Comparison of ENCODE assay signal across 30 cellular contexts in the genomic region with DNA sequence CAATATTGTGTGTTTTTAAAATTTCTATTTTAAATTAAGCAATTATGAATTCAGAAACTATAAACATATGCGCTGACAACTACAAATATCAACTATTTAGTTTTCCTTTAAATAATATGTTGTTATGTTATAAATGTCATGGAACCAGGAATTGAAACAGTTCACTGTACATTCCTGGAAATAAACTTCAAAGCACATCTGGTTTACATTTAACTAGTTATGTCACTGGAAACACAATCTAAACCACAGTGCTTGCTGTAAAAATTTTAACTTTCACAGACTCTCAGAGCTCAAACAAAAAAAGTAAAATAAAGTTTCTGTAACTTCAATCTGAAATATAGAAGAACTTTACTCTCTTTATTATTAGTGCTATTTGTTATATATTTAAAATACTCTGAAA.
DNase-seq lines count a peak whose midpoint lies in the region; ATAC-seq and TF ChIP-seq lines count a peak whose summit lies in the region.
"Had no signal": no experiment of that assay in that cellular context is flagged by ENCODE, and none has a peak within 500 bp of the region (broad histone marks: within the 10 kb centered on the region; RNA-seq: fewer than 3 reads in every experiment).

No MANE protein-coding gene starts in this region.

- no peak for TF ChIP-seq CTCF in SK-N-SH (IDR thresholded peaks at IDR 0.05)
- TF ChIP-seq CTCF in choroid plexus epithelial cell (conservative IDR thresholded peaks at IDR 0.05; ENCODE audit: low read depth, low read length): no peak
- TF ChIP-seq CTCF in foreskin fibroblast (IDR thresholded peaks at IDR 0.05; ENCODE audit: low read depth, low read length): no peak
- TF ChIP-seq CTCF in transverse colon (IDR thresholded peaks at IDR 0.05): no peak

- no peaks in the 10 kb centered on the region for H3K9me3 Mint-ChIP-seq in activated naive CD4-positive, alpha-beta T cell treated with anti-CD3 and anti-CD28 coated beads, Interleukin-2, amount 10 ng/mL, durations not matched to agents 7 days and 5 days
- H3K9me3 Mint-ChIP-seq: neural crest cell had no signal

- no peaks in the 10 kb centered on the region for H3K4me1 Mint-ChIP-seq in activated naive CD4-positive, alpha-beta T cell treated with anti-CD3 and anti-CD28 coated beads, Interleukin-2, amount 10 ng/mL, durations not matched to agents 7 days and 5 days
- H3K4me1 Mint-ChIP-seq: B cell; CD8-positive, alpha-beta memory T cell had no signal

- peaks cover 6% of the 10 kb centered on the region; the same call in 1 of the 2 replicates for H3K27me3 ChIP-seq in SK-N-SH (ENCODE audit: insufficient read depth)
- H3K27me3 ChIP-seq in transverse colon: no peaks in the 10 kb centered on the region
- H3K27me3 ChIP-seq: foreskin keratinocyte, heart right ventricle had no signal

- H3K27me3 Mint-ChIP-seq in activated naive CD4-positive, alpha-beta T cell treated with anti-CD3 and anti-CD28 coated beads, Interleukin-2, amount 10 ng/mL, durations not matched to agents 7 days and 5 days: no peaks in the 10 kb centered on the region
- H3K27me3 Mint-ChIP-seq: B cell; CD8-positive, alpha-beta memory T cell had no signal

- TF ChIP-seq EP300 in SK-N-SH (IDR thresholded peaks at IDR 0.05; ENCODE audit: borderline replicate concordance in 1 of 2, low read depth in 1 of 2, low read length in 1 of 2) (no peak), transverse colon (IDR thresholded peaks at IDR 0.05; ENCODE audit: low read depth) (no peak)

- H3K36me3 Mint-ChIP-seq in activated naive CD4-positive, alpha-beta T cell treated with anti-CD3 and anti-CD28 coated beads, Interleukin-2, amount 10 ng/mL, durations not matched to agents 7 days and 5 days: no peaks in the 10 kb centered on the region
- H3K36me3 Mint-ChIP-seq: CD8-positive, alpha-beta memory T cell had no signal

- no peaks in the 10 kb centered on the region for H3K36me3 ChIP-seq in SK-N-SH (replicated peaks in 1 of 2; ENCODE audit: control insufficient read depth in 1 of 2, insufficient read depth in 2 of 2, low read length in 1 of 2)
- H3K36me3 ChIP-seq in transverse colon: no peaks in the 10 kb centered on the region

- H2AFZ ChIP-seq in SK-N-SH (ENCODE audit: low read depth): no peak overlapping the region

- POLR2A ChIA-PET in SK-N-SH (lab: Yijun Ruan, JAX): no interaction called here

- no peak overlapping the region for H3K4me3 Mint-ChIP-seq in activated naive CD4-positive, alpha-beta T cell treated with anti-CD3 and anti-CD28 coated beads, Interleukin-2, amount 10 ng/mL, durations not matched to agents 7 days and 5 days
- H3K4me3 Mint-ChIP-seq: B cell; CD8-positive, alpha-beta memory T cell; neural crest cell had no signal

- DNase-seq in SK-N-SH (no peak), choroid plexus epithelial cell (ENCODE audit: low read depth) (peak; percentile 42), foreskin fibroblast (peak; percentile 14 to 56), stromal cell of bone marrow (ENCODE audit: low read depth) (peak; percentile 7), transverse colon (no peak)
- no peak for DNase-seq in activated naive CD4-positive, alpha-beta T cell treated with anti-CD3 and anti-CD28 coated beads, Interleukin-2, amount 10 ng/mL, durations not matched to agents 7 days and 5 days
- DNase-seq: activated CD4-positive, alpha-beta T cell treated with anti-CD3 and anti-CD28 coated beads for 4 hours; activated naive CD4-positive, alpha-beta T cell treated with Interleukin-2 at 50 U/mL for 16 hours; activated T-cell treated with anti-CD3 and anti-CD28 coated beads, Interleukin-2, amount 50 U/mL, for 48 hours; CD8-positive, alpha-beta memory T cell; dermis blood vessel endothelial cell; DMS153; foreskin keratinocyte; GOT3; heart right ventricle; mammary epithelial cell; NCI-H146; NCI-H2107; NCI-H446; NCI-H82; RPMI8226; stimulated activated CD4-positive, alpha-beta T cell treated with anti-CD3 and anti-CD28 coated beads, Interleukin-15, amount 100 ng/mL, for 24 hours; stimulated activated naive CD4-positive, alpha-beta T cell had no signal

- peak; percentile 42; the same call in 1 of the 3 replicates for ATAC-seq in SK-N-SH treated with all-trans-retinoic acid at 6 μM for 48 hours
- no peak for ATAC-seq in HG02678 (IDR thresholded peaks at IDR 0.05; ENCODE audit: unreplicated experiment)
- ATAC-seq: foreskin keratinocyte, heart right ventricle, sciatic nerve had no signal

- no peak overlapping the region for H3K9ac ChIP-seq in SK-N-SH

- CTCF ChIA-PET in SK-N-SH (lab: Yijun Ruan, JAX): no interaction called here
- CTCF ChIA-PET in activated naive CD4-positive, alpha-beta T cell treated with anti-CD3 and anti-CD28 coated beads, Interleukin-2, amount 10 ng/mL, durations not matched to agents 7 days and 5 days (lab: Charles Lee): no interaction called here

- H3K27ac ChIP-seq in SK-N-SH (ENCODE audit: low read depth in 2 of 2, low read length in 1 of 2): no peak overlapping the region
- H3K27ac ChIP-seq in transverse colon: no peak overlapping the region
- H3K27ac ChIP-seq: 22Rv1, foreskin keratinocyte, heart right ventricle, VCaP had no signal

- intact Hi-C loops in transverse colon (cut with DNase I; ENCODE audit: low total_unique reads): no loop called here

- WGBS in SK-N-SH (ENCODE audit: low lambda C conversion rate): 13% methylated on average over 1 of the region's 1 CpG
- WGBS in transverse colon (ENCODE audit: low coverage in 1 of 2), 2 donors: 56 to 66% methylated on average over 1 of the region's 1 CpG

- H3K9me2 ChIP-seq in SK-N-SH: no peaks in the 10 kb centered on the region

- H3K79me2 ChIP-seq in SK-N-SH (ENCODE audit: insufficient read depth): no peaks in the 10 kb centered on the region

- in situ Hi-C loops in transverse colon (cut with MboI; ENCODE audit: low pct_ligation_motif_present in 1 of 4, low pct_unique_long_range_greater_than_20kb in 1 of 4, low sequenced_read_pairs in 3 of 4): no loop called here

- no peak for TF ChIP-seq RAD21 in SK-N-SH (IDR thresholded peaks at IDR 0.05; ENCODE audit: low read length)

- TF ChIP-seq POLR2A in transverse colon (IDR thresholded peaks at IDR 0.05): no peak

- H3K27ac Mint-ChIP-seq in activated naive CD4-positive, alpha-beta T cell treated with anti-CD3 and anti-CD28 coated beads, Interleukin-2, amount 10 ng/mL, durations not matched to agents 7 days and 5 days: no peak overlapping the region
- H3K27ac Mint-ChIP-seq: B cell; CD8-positive, alpha-beta memory T cell had no signal

- H3K4me3 ChIP-seq in SK-N-SH (ENCODE audit: low read depth in 2 of 2, low read length in 1 of 2) (no peak overlapping the region), choroid plexus epithelial cell (ENCODE audit: low read depth, low read length) (no peak overlapping the region), foreskin fibroblast (ENCODE audit: low read depth in 1 of 2, low read length in 2 of 2) (no peak overlapping the region), transverse colon (no peak overlapping the region)
- H3K4me3 ChIP-seq: heart right ventricle had no signal

- no peaks in the 10 kb centered on the region for H3F3A ChIP-seq in SK-N-SH (replicated peaks; ENCODE audit: insufficient read depth)

- H3K4me1 ChIP-seq in SK-N-SH (ENCODE audit: control insufficient read depth in 1 of 2, insufficient read depth in 2 of 2, low read depth in 1 of 2, low read length in 1 of 2) (no peaks in the 10 kb centered on the region; a peak in 1 of 4 replicates), transverse colon (no peaks in the 10 kb centered on the region)
- H3K4me1 ChIP-seq: foreskin keratinocyte had no signal

- no peaks in the 10 kb centered on the region for H3K9me3 ChIP-seq in SK-N-SH
- no peaks in the 10 kb centered on the region for H3K9me3 ChIP-seq in transverse colon
- H3K9me3 ChIP-seq: heart right ventricle had no signal

- H4K20me1 ChIP-seq in SK-N-SH (ENCODE audit: insufficient read depth): no peaks in the 10 kb centered on the region

- no peak overlapping the region for H3K4me2 ChIP-seq in SK-N-SH

TF ChIP-seq in SK-N-SH treated with all-trans-retinoic acid at 6 μM for 48 hours, 23 proteins besides CTCF, POLR2A, EP300 and RAD21:
- TF ChIP-seq RARB (CRISPR knock-in tag; IDR thresholded peaks at IDR 0.05) (no peak), BACH2 (CRISPR knock-in tag; IDR thresholded peaks at IDR 0.05; ENCODE audit: borderline replicate concordance) (no peak), ZNF8 (CRISPR knock-in tag; IDR thresholded peaks at IDR 0.05) (no peak)
TF ChIP-seq in SK-N-SH treated with all-trans-retinoic acid at 6 μM for 48 hours: peak in this region for 0.

TF ChIP-seq in SK-N-SH, 30 proteins besides CTCF, POLR2A, EP300 and RAD21:
- TF ChIP-seq RFX5 (IDR thresholded peaks at IDR 0.05; ENCODE audit: low read length): no peak
- no peak for TF ChIP-seq NRF1 (IDR thresholded peaks at IDR 0.05; ENCODE audit: low read depth, low read length)
- no peak for TF ChIP-seq TAF1 (IDR thresholded peaks at IDR 0.05; ENCODE audit: borderline replicate concordance, low read depth, low read length)
- TF ChIP-seq JUND (IDR thresholded peaks at IDR 0.05): no peak
- TF ChIP-seq, protein P1, sequence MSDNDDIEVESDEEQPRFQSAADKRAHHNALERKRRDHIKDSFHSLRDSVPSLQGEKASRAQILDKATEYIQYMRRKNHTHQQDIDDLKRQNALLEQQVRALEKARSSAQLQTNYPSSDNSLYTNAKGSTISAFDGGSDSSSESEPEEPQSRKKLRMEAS (IDR thresholded peaks at IDR 0.05; ENCODE audit: low read depth): no peak
- TF ChIP-seq SMC3 (IDR thresholded peaks at IDR 0.05; ENCODE audit: low read depth, low read length): no peak
- no peak for TF ChIP-seq GATA2 (CRISPR knock-in tag; IDR thresholded peaks at IDR 0.05)

Comparison
In these comparisons a context has a peak if more than half of its experiments do, and no peak if none do; other contexts are left out.
1. DNase-seq: peak in choroid plexus epithelial cell (single experiment), foreskin fibroblast (2 of 2) and stromal cell of bone marrow (single experiment); none in SK-N-SH (single experiment), activated naive CD4-positive, alpha-beta T cell treated with anti-CD3 and anti-CD28 coated beads, Interleukin-2, amount 10 ng/mL, durations not matched to agents 7 days and 5 days (single experiment) and transverse colon (single experiment).